Comparison of ENCODE assay signal across 8 cellular contexts in genomic region chr16:25013751-25014499, GRCh38. TPM values are rescaled to one million over a fixed set of nuclear protein-coding genes. Genes with fewer than 3 reads are reported as not detected.
DNase-seq lines count a peak whose midpoint lies in the region; ATAC-seq and TF ChIP-seq lines count a peak whose summit lies in the region.

No MANE protein-coding gene starts in this region.

- CTCF ChIA-PET in CD4-positive, alpha-beta T cell (lab: Charles Lee), result interaction anchor here (1.4 to 1.8 kb wide), 2 partner anchors 8 to 13 kb away, joined by 3 read pairs; no protein-coding TSS in a partner anchor

- no peak for TF ChIP-seq EP300 in upper lobe of left lung (IDR thresholded peaks at IDR 0.05)

- peak overlapping the region; percentile 94 for H3K9ac ChIP-seq in adipocyte (ENCODE audit: low read length)

- no peaks in the 10 kb centered on the region for H3K9me3 Mint-ChIP-seq in CD4-positive, alpha-beta T cell

- intact Hi-C loops in CD4-positive, alpha-beta T cell (cut with DNase I, micrococcal nuclease), result loop anchor here in 1 of 2 experiments (2.0 to 10.0 kb wide), 5 partner anchors 35 to 479 kb away; partner anchors contain the start of genes LCMT1, RBBP6, TNRC6A and ZKSCAN2
- intact Hi-C loops in lower leg skin (cut with DNase I; ENCODE audit: low total_unique reads), result no loop called here

- H3K27ac ChIP-seq in CD4-positive, alpha-beta T cell (ENCODE audit: low read depth, low read length), result no peak overlapping the region
- peak overlapping the region; percentile 94 to 97 (median 96) for H3K27ac ChIP-seq in upper lobe of left lung

- H3K27ac Mint-ChIP-seq in CD4-positive, alpha-beta T cell, result peak overlapping the region; percentile 91

- POLR2A ChIA-PET in CD4-positive, alpha-beta T cell (lab: Charles Lee), result interaction anchor here (0.6 to 4.2 kb wide), 5 partner anchors 10 to 96 kb away, joined by 3 to 91 read pairs (median 14); no protein-coding TSS in a partner anchor

- TF ChIP-seq POLR2A in lower leg skin (IDR thresholded peaks at IDR 0.05) (no peak), upper lobe of left lung (IDR thresholded peaks at IDR 0.05) (no peak)

- peak overlapping the region; percentile 95 for H3K4me3 ChIP-seq in adipocyte (ENCODE audit: low read length)
- H3K4me3 ChIP-seq in lower leg skin (ENCODE audit: low read depth, poor library complexity, severe bottlenecking), result peak overlapping the region; percentile 84
- H3K4me3 ChIP-seq in upper lobe of left lung, result peak overlapping the region; percentile 73 to 98 (median 90)

- peaks cover 32% of the 10 kb centered on the region for H3K36me3 Mint-ChIP-seq in CD4-positive, alpha-beta T cell (ENCODE audit: low read depth)

- H3K9me3 ChIP-seq in CD4-positive, alpha-beta T cell (ENCODE audit: control insufficient read depth, low read length), result no peaks in the 10 kb centered on the region
- H3K9me3 ChIP-seq in adipocyte (ENCODE audit: control insufficient read depth, low read length), result no peaks in the 10 kb centered on the region
- no peaks in the 10 kb centered on the region for H3K9me3 ChIP-seq in upper lobe of left lung

- H3K4me1 ChIP-seq in adipocyte (ENCODE audit: control insufficient read depth, insufficient read depth, low read length), result peaks cover 38% of the 10 kb centered on the region
- peaks cover 47 to 60% (median 49%) of the 10 kb centered on the region in 4 donors for H3K4me1 ChIP-seq in upper lobe of left lung

- peaks cover 80% of the 10 kb centered on the region for H3K4me1 Mint-ChIP-seq in CD4-positive, alpha-beta T cell (ENCODE audit: low read depth)

- H3K4me3 Mint-ChIP-seq in CD4-positive, alpha-beta T cell, result peak overlapping the region; percentile 96

- DNase-seq in CD4-positive, alpha-beta T cell, result no peak
- DNase-seq in adipocyte (ENCODE audit: low read depth), result no peak
- DNase-seq in lower leg skin (ENCODE audit: low spot score in 2 of 2), result no peak
- DNase-seq in upper lobe of left lung, result no peak
- no peak for DNase-seq in C1 segment of cervical spinal cord (lab: John Stamatoyannopoulos, UW)
- no peak for DNase-seq in NK-92 treated with Interleukin-12 subunit alpha and Interleukin-12 subunit beta, amount 100 ng/mL, for 24 hours (lab: John Stamatoyannopoulos, UW)

- H3K27me3 ChIP-seq in CD4-positive, alpha-beta T cell (ENCODE audit: control insufficient read depth, insufficient read depth, low read length), result no peaks in the 10 kb centered on the region
- H3K27me3 ChIP-seq in adipocyte (replicated peaks; ENCODE audit: control insufficient read depth, insufficient read depth, low read length), result no peaks in the 10 kb centered on the region
- no peaks in the 10 kb centered on the region for H3K27me3 ChIP-seq in upper lobe of left lung

- TF ChIP-seq CTCF in CD4-positive, alpha-beta T cell (IDR thresholded peaks at IDR 0.05), result no peak
- no peak for TF ChIP-seq CTCF in lower leg skin (IDR thresholded peaks at IDR 0.05)
- TF ChIP-seq CTCF in upper lobe of left lung (IDR thresholded peaks at IDR 0.05), result no peak

- no peaks in the 10 kb centered on the region for H3K27me3 Mint-ChIP-seq in CD4-positive, alpha-beta T cell

- ATAC-seq in CD4-positive, alpha-beta T cell (ENCODE audit: poor library complexity), result no peak
- ATAC-seq in GM19452 (IDR thresholded peaks at IDR 0.05; ENCODE audit: unreplicated experiment) (peak; percentile 50), HG03460 (IDR thresholded peaks at IDR 0.05; ENCODE audit: unreplicated experiment) (peak; percentile 51), upper lobe of left lung (ENCODE audit: low FRiP score in 2 of 2) (no peak)

- H3K36me3 ChIP-seq in adipocyte (ENCODE audit: control insufficient read depth, insufficient read depth, low read length, severe bottlenecking), result peaks cover 3% of the 10 kb centered on the region
- no peaks in the 10 kb centered on the region for H3K36me3 ChIP-seq in upper lobe of left lung

- WGBS in lower leg skin, 2 donors, result 26 to 27% methylated on average over 14 of the region's 14 CpGs
- WGBS in upper lobe of left lung, 2 donors, result 16% methylated on average over 14 of the region's 14 CpGs

RNA-seq across cellular contexts. Expression of gene ARHGAP17, which starts 1.2 kb away (rescaled TPM):
- total RNA-seq in CD4-positive, alpha-beta T cell, result 10 to 100 TPM; 42.5 to 43.4 TPM
- total RNA-seq in lower leg skin (10 to 100 TPM; 28.0 to 49.2 (median 31.2) TPM), upper lobe of left lung (10 to 100 TPM; 45.1 to 86.6 (median 54.6) TPM)

Comparison
In these comparisons a context has a peak if more than half of its experiments do, and no peak if none do; other contexts are left out.
1. ATAC-seq: peak in GM19452 (single experiment) and HG03460 (single experiment); none in CD4-positive, alpha-beta T cell (single experiment) and upper lobe of left lung (0 of 2).
2. Peak in every context shown above with its lines, with median percentiles within 50 percentile points of each other: H3K4me3 ChIP-seq.